ENCODE assay signal across 1 cellular context in genomic region chr20:22333885-22334545, GRCh38.
TF ChIP-seq lines count a peak whose summit lies in the region.

No MANE protein-coding gene starts in this region.

TF ChIP-seq in HepG2, 621 proteins besides CTCF, POLR2A, EP300 and RAD21 (continued from another document):
- TF ChIP-seq ARID5B (CRISPR knock-in tag; IDR thresholded peaks at IDR 0.05) (peak; percentile 24; the same call in 1 of the 2 replicates), STAG1 (CRISPR knock-in tag; IDR thresholded peaks at IDR 0.05) (peak; percentile 98), ETV6 (CRISPR knock-in tag; conservative IDR thresholded peaks at IDR 0.05) (no peak), NBN (conservative IDR thresholded peaks at IDR 0.05) (no peak), ZBTB8A (CRISPR knock-in tag; IDR thresholded peaks at IDR 0.05; ENCODE audit: borderline replicate concordance, low read depth) (no peak), KLF15 (CRISPR knock-in tag; IDR thresholded peaks at IDR 0.05; ENCODE audit: borderline replicate concordance) (no peak), ZNF331 (CRISPR knock-in tag; IDR thresholded peaks at IDR 0.05) (0 out of 2 replicates have a peak, but pooled peaks have one; percentile 25), CENPT (CRISPR knock-in tag; IDR thresholded peaks at IDR 0.05; ENCODE audit: low read depth) (no peak), POLR2AphosphoS2 (IDR thresholded peaks at IDR 0.05; ENCODE audit: low read depth, low read length) (no peak), ZMYM2 (CRISPR knock-in tag; IDR thresholded peaks at IDR 0.05) (no peak), NCOA5 (CRISPR knock-in tag; IDR thresholded peaks at IDR 0.05) (no peak), ZNF441 (CRISPR knock-in tag; IDR thresholded peaks at IDR 0.05; ENCODE audit: borderline replicate concordance) (0 out of 2 replicates have a peak, but pooled peaks have one; percentile 30), HMGA1 (CRISPR knock-in tag; conservative IDR thresholded peaks at IDR 0.05) (no peak), FOXA1 (IDR thresholded peaks at IDR 0.05) (no peak), FOXA1 (CRISPR knock-in tag; IDR thresholded peaks at IDR 0.05) (no peak), SIX4 (CRISPR knock-in tag; IDR thresholded peaks at IDR 0.05) (no peak), ZZZ3 (CRISPR knock-in tag; IDR thresholded peaks at IDR 0.05; ENCODE audit: borderline replicate concordance) (no peak)
- TF ChIP-seq, protein P1, sequence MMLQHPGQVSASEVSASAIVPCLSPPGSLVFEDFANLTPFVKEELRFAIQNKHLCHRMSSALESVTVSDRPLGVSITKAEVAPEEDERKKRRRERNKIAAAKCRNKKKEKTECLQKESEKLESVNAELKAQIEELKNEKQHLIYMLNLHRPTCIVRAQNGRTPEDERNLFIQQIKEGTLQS (CRISPR knock-in tag; IDR thresholded peaks at IDR 0.05) = no peak
- TF ChIP-seq, protein P2, sequence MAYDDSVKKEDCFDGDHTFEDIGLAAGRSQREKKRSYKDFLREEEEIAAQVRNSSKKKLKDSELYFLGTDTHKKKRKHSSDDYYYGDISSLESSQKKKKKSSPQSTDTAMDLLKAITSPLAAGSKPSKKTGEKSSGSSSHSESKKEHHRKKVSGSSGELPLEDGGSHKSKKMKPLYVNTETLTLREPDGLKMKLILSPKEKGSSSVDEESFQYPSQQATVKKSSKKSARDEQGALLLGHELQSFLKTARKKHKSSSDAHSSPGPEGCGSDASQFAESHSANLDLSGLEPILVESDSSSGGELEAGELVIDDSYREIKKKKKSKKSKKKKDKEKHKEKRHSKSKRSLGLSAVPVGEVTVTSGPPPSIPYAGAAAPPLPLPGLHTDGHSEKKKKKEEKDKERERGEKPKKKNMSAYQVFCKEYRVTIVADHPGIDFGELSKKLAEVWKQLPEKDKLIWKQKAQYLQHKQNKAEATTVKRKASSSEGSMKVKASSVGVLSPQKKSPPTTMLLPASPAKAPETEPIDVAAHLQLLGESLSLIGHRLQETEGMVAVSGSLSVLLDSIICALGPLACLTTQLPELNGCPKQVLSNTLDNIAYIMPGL (CRISPR knock-in tag; IDR thresholded peaks at IDR 0.05; ENCODE audit: borderline replicate concordance in 1 of 2, low read depth in 1 of 2) = peak in 1 of 2 experiments; percentile 26; a peak in 1 of 4 replicates
TF ChIP-seq in HepG2: peak in this region for 19.
